ENCODE assay signal across 22 cellular contexts in genomic region chr7:36305226-36305625, GRCh38.
"Had no signal": no experiment of that assay in that cellular context is flagged by ENCODE, and none has a peak within 500 bp of the region (broad histone marks: within the 10 kb centered on the region; RNA-seq: fewer than 3 reads in every experiment).

No MANE protein-coding gene starts in this region.

- H3K4me1 Mint-ChIP-seq: activated CD4-positive, alpha-beta memory T cell treated with anti-CD3 and anti-CD28 coated beads, Interleukin-2, amount 10 ng/mL, durations not matched to agents 7 days and 5 days; activated CD4-positive, alpha-beta T cell treated with anti-CD3 and anti-CD28 coated beads, Interleukin-2, amount 10 ng/mL, durations not matched to agents 24 days and 14 days; activated T-helper 17 cell treated with anti-CD3 and anti-CD28 coated beads, Interleukin-2, amount 50 U/mL, for 72 hours; stimulated activated memory B cell treated with anti-CD40 and anti-IgM and Interleukin-4, amounts not matched to agents 10 μg/mL and 1 μg/mL and 100 μg/mL, for 72 hours had no signal

- H3K27ac ChIP-seq: colonic mucosa, pancreas, upper lobe of right lung, VCaP had no signal

- H3K9ac ChIP-seq: SK-N-SH had no signal

- H3K36me3 ChIP-seq: colonic mucosa, pancreas, thoracic aorta, upper lobe of right lung had no signal

- H3K27ac Mint-ChIP-seq: activated CD4-positive, alpha-beta memory T cell treated with anti-CD3 and anti-CD28 coated beads, Interleukin-2, amount 10 ng/mL, durations not matched to agents 7 days and 5 days; activated CD4-positive, alpha-beta T cell treated with anti-CD3 and anti-CD28 coated beads, Interleukin-2, amount 10 ng/mL, durations not matched to agents 24 days and 14 days; activated T-cell treated with anti-CD3 and anti-CD28 coated beads, Interleukin-2, amount 50 U/mL, for 24 hours; activated T-helper 17 cell treated with anti-CD3 and anti-CD28 coated beads, Interleukin-2, amount 50 U/mL, for 72 hours; stimulated activated memory B cell treated with anti-CD40 and anti-IgM and Interleukin-4, amounts not matched to agents 10 μg/mL and 1 μg/mL and 100 μg/mL, for 72 hours had no signal

- ATAC-seq: activated CD4-positive, CD25-positive, alpha-beta regulatory T cell treated with anti-CD3 and anti-CD28 coated beads, Interleukin-2, amount 50 U/mL, for 24 hours; activated T-helper 17 cell treated with anti-CD3 and anti-CD28 coated beads, Interleukin-2, amount 50 U/mL, for 72 hours; body of pancreas; pancreas; psoas muscle; right cardiac atrium; stimulated activated memory B cell treated with anti-CD40 and anti-IgM and Interleukin-4, amounts not matched to agents 10 μg/mL and 1 μg/mL and 100 μg/mL, for 72 hours; upper lobe of right lung had no signal

- DNase-seq: activated CD4-positive, alpha-beta memory T cell treated with anti-CD3 and anti-CD28 coated beads, Interleukin-2, amount 10 ng/mL, durations not matched to agents 7 days and 5 days; activated CD4-positive, alpha-beta T cell treated with anti-CD3 and anti-CD28 coated beads, Interleukin-2, amount 10 ng/mL, durations not matched to agents 24 days and 14 days; activated naive CD4-positive, alpha-beta T cell treated with Interleukin-2 at 50 U/mL for 16 hours; activated T-cell treated with anti-CD3 and anti-CD28 coated beads, Interleukin-2, amount 50 U/mL, for 24 hours; anterior cingulate cortex; colonic mucosa; hippocampal formation; psoas muscle; stimulated activated CD4-positive, alpha-beta T cell treated with anti-CD3 and anti-CD28 coated beads, Interleukin-1b, Interleukin-23, amount 100 ng/mL, for 48 hours; upper lobe of right lung had no signal

- H3K27me3 Mint-ChIP-seq: activated CD4-positive, alpha-beta memory T cell treated with anti-CD3 and anti-CD28 coated beads, Interleukin-2, amount 10 ng/mL, durations not matched to agents 7 days and 5 days; activated CD4-positive, alpha-beta T cell treated with anti-CD3 and anti-CD28 coated beads, Interleukin-2, amount 10 ng/mL, durations not matched to agents 24 days and 14 days; activated T-cell treated with anti-CD3 and anti-CD28 coated beads, Interleukin-2, amount 50 U/mL, for 24 hours; activated T-helper 17 cell treated with anti-CD3 and anti-CD28 coated beads, Interleukin-2, amount 50 U/mL, for 72 hours; stimulated activated memory B cell treated with anti-CD40 and anti-IgM and Interleukin-4, amounts not matched to agents 10 μg/mL and 1 μg/mL and 100 μg/mL, for 72 hours had no signal

- H3K9me3 Mint-ChIP-seq: activated CD4-positive, alpha-beta memory T cell treated with anti-CD3 and anti-CD28 coated beads, Interleukin-2, amount 10 ng/mL, durations not matched to agents 7 days and 5 days; activated CD4-positive, alpha-beta T cell treated with anti-CD3 and anti-CD28 coated beads, Interleukin-2, amount 10 ng/mL, durations not matched to agents 24 days and 14 days; activated T-cell treated with anti-CD3 and anti-CD28 coated beads, Interleukin-2, amount 50 U/mL, for 24 hours; activated T-helper 17 cell treated with anti-CD3 and anti-CD28 coated beads, Interleukin-2, amount 50 U/mL, for 72 hours; nephron; stimulated activated memory B cell treated with anti-CD40 and anti-IgM and Interleukin-4, amounts not matched to agents 10 μg/mL and 1 μg/mL and 100 μg/mL, for 72 hours had no signal

- H3K36me3 Mint-ChIP-seq: stimulated activated memory B cell treated with anti-CD40 and anti-IgM and Interleukin-4, amounts not matched to agents 10 μg/mL and 1 μg/mL and 100 μg/mL, for 72 hours had no signal

- H3K27me3 ChIP-seq: body of pancreas, colonic mucosa, esophagus muscularis mucosa, pancreas, upper lobe of right lung had no signal

- H3K4me3 ChIP-seq: body of pancreas, colonic mucosa, esophagus muscularis mucosa, pancreas, psoas muscle, skin epidermis, thoracic aorta, upper lobe of right lung had no signal

- H3K4me1 ChIP-seq: colonic mucosa had no signal

- H3K4me3 Mint-ChIP-seq: activated CD4-positive, alpha-beta memory T cell treated with anti-CD3 and anti-CD28 coated beads, Interleukin-2, amount 10 ng/mL, durations not matched to agents 7 days and 5 days; activated CD4-positive, alpha-beta T cell treated with anti-CD3 and anti-CD28 coated beads, Interleukin-2, amount 10 ng/mL, durations not matched to agents 24 days and 14 days; activated T-cell treated with anti-CD3 and anti-CD28 coated beads, Interleukin-2, amount 50 U/mL, for 24 hours; activated T-helper 17 cell treated with anti-CD3 and anti-CD28 coated beads, Interleukin-2, amount 50 U/mL, for 72 hours; nephron; stimulated activated memory B cell treated with anti-CD40 and anti-IgM and Interleukin-4, amounts not matched to agents 10 μg/mL and 1 μg/mL and 100 μg/mL, for 72 hours had no signal

- H3K9me3 ChIP-seq: body of pancreas, colonic mucosa, esophagus muscularis mucosa, pancreas, psoas muscle, SK-N-SH, thoracic aorta, upper lobe of right lung had no signal
